ENCODE assay signal across 16 cellular contexts in the genomic region with DNA sequence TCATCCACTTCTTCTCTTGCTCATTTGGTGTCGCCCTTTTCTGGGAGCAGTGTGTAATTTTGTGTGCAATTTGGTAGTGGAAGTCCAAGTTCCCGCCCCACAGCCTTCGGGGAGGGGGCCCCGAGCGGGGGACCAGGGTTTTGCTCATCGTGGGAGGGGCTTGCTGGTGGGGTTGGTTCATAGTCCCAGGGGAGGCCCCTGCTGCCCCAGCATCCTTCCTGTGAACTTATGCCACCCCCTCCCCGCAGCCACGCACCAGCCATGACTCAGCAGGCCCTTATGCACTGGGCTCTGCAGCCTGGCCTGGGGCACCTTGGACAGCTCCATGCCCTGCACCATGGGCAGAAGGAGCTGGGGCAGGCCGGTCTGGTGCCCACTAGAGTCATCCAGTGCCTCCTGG.
A peak's percentile ranks its signal among the peaks of the same experiment; 100 is the strongest.
DNase-seq lines count a peak whose midpoint lies in the region; ATAC-seq and TF ChIP-seq lines count a peak whose summit lies in the region.
"Had no signal": no experiment of that assay in that cellular context is flagged by ENCODE, and none has a peak within 500 bp of the region (broad histone marks: within the 10 kb centered on the region; RNA-seq: fewer than 3 reads in every experiment).

No MANE protein-coding gene starts in this region.

- intact Hi-C loops in body of pancreas (cut with DNase I), result no loop called here

- no peak for ATAC-seq in body of pancreas

- H3K4me1 ChIP-seq in BLaER1 treated with 17β-estradiol and CSF1 and Interleukin-3, amounts not matched to agents 10 nM and 100 nM, result peaks cover 38 to 84% (median 80%) of the 10 kb centered on the region in 10 experiments
- H3K4me1 ChIP-seq in body of pancreas, result no peaks in the 10 kb centered on the region
- H3K4me1 ChIP-seq: adrenal gland, esophagus muscularis mucosa had no signal

- TF ChIP-seq POLR2A in NB4 (IDR thresholded peaks at IDR 0.05; ENCODE audit: extremely low read depth, insufficient read length) (no peak), body of pancreas (IDR thresholded peaks at IDR 0.05) (no peak)

- no peaks in the 10 kb centered on the region for H3K9me3 ChIP-seq in BLaER1 treated with 17β-estradiol and CSF1 and Interleukin-3, amounts not matched to agents 10 nM and 100 nM (replicated peaks in 1 of 11)
- H3K9me3 ChIP-seq in body of pancreas, result no peaks in the 10 kb centered on the region
- H3K9me3 ChIP-seq: adrenal gland, esophagus muscularis mucosa, ovary, SJCRH30 had no signal

- peak overlapping the region; percentile 47 to 98 (median 87) for H3K4me2 ChIP-seq in BLaER1 treated with 17β-estradiol and CSF1 and Interleukin-3, amounts not matched to agents 10 nM and 100 nM

- DNase-seq in AG08395 (ENCODE audit: low spot score), result peak; percentile 33
- peak; percentile 89 for DNase-seq in NB4 (ENCODE audit: low read depth)
- DNase-seq in left kidney (ENCODE audit: low read depth, low spot score), result peak; percentile 51
- DNase-seq in islet precursor cell, result no peak
- no peak for DNase-seq in stimulated activated CD4-positive, alpha-beta T cell treated with anti-CD3 and anti-CD28 coated beads, Interleukin-4, amount 100 ng/mL, for 24 hours
- no peak for DNase-seq in body of pancreas
- DNase-seq: activated CD4-positive, alpha-beta T cell treated with anti-CD3 and anti-CD28 coated beads, Interleukin-2, amount 10 ng/mL, durations not matched to agents 7 days and 5 days; adrenal gland; DMS53; NCI-H187 treated with DMSO at 0.1 percent for 48 hours; NCI-H524 treated with DMSO at 0.1 percent for 48 hours; SJCRH30 had no signal

- H4K20me1 ChIP-seq in BLaER1 treated with 17β-estradiol and CSF1 and Interleukin-3, amounts not matched to agents 10 nM and 100 nM, result peaks cover 0 to 90% (median 16%) of the 10 kb centered on the region in 11 experiments; a peak in 14 of 22 replicates

- peak overlapping the region in 4 of 11 experiments; percentile 51 to 65 (median 53); a peak in 6 of 22 replicates for H3K9ac ChIP-seq in BLaER1 treated with 17β-estradiol and CSF1 and Interleukin-3, amounts not matched to agents 10 nM and 100 nM

- no peaks in the 10 kb centered on the region for H3K27me3 ChIP-seq in BLaER1 treated with 17β-estradiol and CSF1 and Interleukin-3, amounts not matched to agents 10 nM and 100 nM
- no peaks in the 10 kb centered on the region for H3K27me3 ChIP-seq in body of pancreas
- H3K27me3 ChIP-seq: adrenal gland, ovary had no signal

- 39 to 47% methylated on average over 4 to 9 of the region's 9 CpGs for WGBS in body of pancreas, 2 donors

- peak overlapping the region in 5 of 11 experiments; percentile 32 to 92 (median 72); a peak in 8 of 22 replicates for H3K27ac ChIP-seq in BLaER1 treated with 17β-estradiol and CSF1 and Interleukin-3, amounts not matched to agents 10 nM and 100 nM
- no peak overlapping the region for H3K27ac ChIP-seq in body of pancreas
- H3K27ac ChIP-seq: adrenal gland, esophagus muscularis mucosa, SJCRH30 had no signal

- H3K4me3 ChIP-seq in BLaER1 treated with 17β-estradiol and CSF1 and Interleukin-3, amounts not matched to agents 10 nM and 100 nM, result no peak overlapping the region; a peak in 1 of 20 replicates
- no peak overlapping the region for H3K4me3 ChIP-seq in NB4 (ENCODE audit: low read depth, low read length)
- H3K4me3 ChIP-seq in body of pancreas, result no peak overlapping the region
- H3K4me3 ChIP-seq: adrenal gland, esophagus muscularis mucosa, lung, ovary, SJCRH30 had no signal

- no peaks in the 10 kb centered on the region; a peak in 2 of 22 replicates for H3K36me3 ChIP-seq in BLaER1 treated with 17β-estradiol and CSF1 and Interleukin-3, amounts not matched to agents 10 nM and 100 nM
- no peaks in the 10 kb centered on the region for H3K36me3 ChIP-seq in body of pancreas (replicated peaks in 1 of 2; ENCODE audit: insufficient read depth in 1 of 2, low read depth in 2 of 2)
- H3K36me3 ChIP-seq: adrenal gland, esophagus muscularis mucosa, ovary, SJCRH30 had no signal

- TF ChIP-seq CTCF in NB4 (IDR thresholded peaks at IDR 0.05; ENCODE audit: low read depth, low read length) (no peak), body of pancreas (IDR thresholded peaks at IDR 0.05) (no peak)

Comparison
In these comparisons a context has a peak if more than half of its experiments do, and no peak if none do; other contexts are left out.
1. DNase-seq: peak in AG08395 (single experiment), NB4 (single experiment) and left kidney (single experiment); none in islet precursor cell (single experiment), stimulated activated CD4-positive, alpha-beta T cell treated with anti-CD3 and anti-CD28 coated beads, Interleukin-4, amount 100 ng/mL, for 24 hours (single experiment) and body of pancreas (0 of 4).